In genomic region chr6:35363293-35363750, GRCh38 we compare ENCODE assay signal across 10 cellular contexts. TPM values are rescaled to one million over a fixed set of nuclear protein-coding genes. Genes with fewer than 3 reads are reported as not detected.
A peak's percentile ranks its signal among the peaks of the same experiment; 100 is the strongest.
DNase-seq lines count a peak whose midpoint lies in the region; TF ChIP-seq lines count a peak whose summit lies in the region.
"Had no signal": no experiment of that assay in that cellular context is flagged by ENCODE, and none has a peak within 500 bp of the region (broad histone marks: within the 10 kb centered on the region; RNA-seq: fewer than 3 reads in every experiment).

No MANE protein-coding gene starts in this region.

- H3K9me3 Mint-ChIP-seq in neural progenitor cell, result no peaks in the 10 kb centered on the region
- H3K9me3 Mint-ChIP-seq in activated CD4-positive, alpha-beta memory T cell treated with anti-CD3 and anti-CD28 coated beads, Interleukin-2, amount 10 ng/mL, durations not matched to agents 7 days and 5 days, result no peaks in the 10 kb centered on the region

- peak overlapping the region; percentile 26 for H3K27ac ChIP-seq in ectodermal cell (ENCODE audit: insufficient read depth, low read depth, low read length, poor library complexity, severe bottlenecking)
- peak overlapping the region; percentile 13 for H3K27ac ChIP-seq in neural progenitor cell
- H3K27ac ChIP-seq in esophagus muscularis mucosa (replicated peaks in 1 of 4), result no peak overlapping the region
- H3K27ac ChIP-seq: pancreas had no signal

- TF ChIP-seq POLR2A in esophagus muscularis mucosa (IDR thresholded peaks at IDR 0.05; ENCODE audit: low read depth), result no peak

- peak overlapping the region; percentile 70 for H3K27ac Mint-ChIP-seq in neural progenitor cell
- H3K27ac Mint-ChIP-seq in activated CD4-positive, alpha-beta memory T cell treated with anti-CD3 and anti-CD28 coated beads, Interleukin-2, amount 10 ng/mL, durations not matched to agents 7 days and 5 days, result no peak overlapping the region

- H3K4me1 Mint-ChIP-seq in neural progenitor cell, result peaks cover 40% of the 10 kb centered on the region
- H3K4me1 Mint-ChIP-seq in activated CD4-positive, alpha-beta memory T cell treated with anti-CD3 and anti-CD28 coated beads, Interleukin-2, amount 10 ng/mL, durations not matched to agents 7 days and 5 days, result peaks cover 32% of the 10 kb centered on the region

- no peak overlapping the region for H2AFZ ChIP-seq in neural progenitor cell (replicated peaks)

- H3K27me3 ChIP-seq in ectodermal cell (ENCODE audit: control insufficient read depth, insufficient read depth, low read length, poor library complexity, severe bottlenecking) (no peaks in the 10 kb centered on the region), neural progenitor cell (no peaks in the 10 kb centered on the region), esophagus muscularis mucosa (no peaks in the 10 kb centered on the region)
- H3K27me3 ChIP-seq: pancreas had no signal

- H3K9ac ChIP-seq in neural progenitor cell, result no peak overlapping the region

- TF ChIP-seq CTCF in neural progenitor cell (IDR thresholded peaks at IDR 0.05) (no peak), esophagus muscularis mucosa (IDR thresholded peaks at IDR 0.05) (no peak)

- H3K4me1 ChIP-seq in ectodermal cell (ENCODE audit: control insufficient read depth, insufficient read depth, low read length), result peaks cover 11% of the 10 kb centered on the region
- H3K4me1 ChIP-seq in neural progenitor cell, result peaks cover 23% of the 10 kb centered on the region
- peaks cover 37 to 50% (median 42%) of the 10 kb centered on the region in 4 donors for H3K4me1 ChIP-seq in esophagus muscularis mucosa

- DNase-seq in EH (ENCODE audit: low read depth) (peak; percentile 75), NCI-H2107 treated with DMSO at 0.1 percent for 48 hours (lab: John Stamatoyannopoulos, UW; ENCODE audit: unreplicated experiment) (peak; percentile 78), neural progenitor cell (ENCODE audit: low spot score) (peak; percentile 21), mucosa of gallbladder (ENCODE audit: low spot score) (no peak), NCI-H187 treated with DMSO at 0.1 percent for 48 hours (lab: John Stamatoyannopoulos, UW) (no peak), esophagus muscularis mucosa (ENCODE audit: extremely low spot score) (no peak)
- DNase-seq in activated CD4-positive, alpha-beta memory T cell treated with anti-CD3 and anti-CD28 coated beads, Interleukin-2, amount 10 ng/mL, durations not matched to agents 7 days and 5 days, result no peak
- DNase-seq: GOT3, pancreas had no signal

- H3F3A ChIP-seq in neural progenitor cell (ENCODE audit: low read depth), result no peaks in the 10 kb centered on the region

- WGBS in ectodermal cell, 2 experiments, result 86 to 87% methylated on average over 10 of the region's 10 CpGs
- WGBS in esophagus muscularis mucosa, result 67% methylated on average over 10 of the region's 10 CpGs

- TF ChIP-seq EP300 in esophagus muscularis mucosa (IDR thresholded peaks at IDR 0.05), result no peak

- H3K9me3 ChIP-seq in ectodermal cell (ENCODE audit: control insufficient read depth, low read length) (no peaks in the 10 kb centered on the region), neural progenitor cell (ENCODE audit: low read depth) (no peaks in the 10 kb centered on the region), esophagus muscularis mucosa (no peaks in the 10 kb centered on the region)
- H3K9me3 ChIP-seq: pancreas had no signal

- no peaks in the 10 kb centered on the region for H3K79me2 ChIP-seq in neural progenitor cell (ENCODE audit: low read depth)

- peaks cover 3% of the 10 kb centered on the region for H3K36me3 Mint-ChIP-seq in neural progenitor cell
- H3K36me3 Mint-ChIP-seq in activated CD4-positive, alpha-beta memory T cell treated with anti-CD3 and anti-CD28 coated beads, Interleukin-2, amount 10 ng/mL, durations not matched to agents 7 days and 5 days (ENCODE audit: low read depth), result peaks cover 22% of the 10 kb centered on the region

- intact Hi-C loops in esophagus muscularis mucosa (cut with DNase I), result no loop called here

- H4K20me1 ChIP-seq in neural progenitor cell (ENCODE audit: low read depth), result no peaks in the 10 kb centered on the region

- H3K4me3 Mint-ChIP-seq in neural progenitor cell, result no peak overlapping the region
- H3K4me3 Mint-ChIP-seq in activated CD4-positive, alpha-beta memory T cell treated with anti-CD3 and anti-CD28 coated beads, Interleukin-2, amount 10 ng/mL, durations not matched to agents 7 days and 5 days, result no peak overlapping the region

- H3K4me3 ChIP-seq in ectodermal cell (ENCODE audit: insufficient read depth, low read depth, low read length) (no peak overlapping the region), neural progenitor cell (no peak overlapping the region), esophagus muscularis mucosa (no peak overlapping the region)
- H3K4me3 ChIP-seq: pancreas had no signal

- H3K36me3 ChIP-seq in ectodermal cell (ENCODE audit: control insufficient read depth, insufficient read depth, low read length), result no peaks in the 10 kb centered on the region
- no peaks in the 10 kb centered on the region for H3K36me3 ChIP-seq in neural progenitor cell
- H3K36me3 ChIP-seq in esophagus muscularis mucosa, result peaks cover 0 to 4% (median 0%) of the 10 kb centered on the region in 4 donors
- H3K36me3 ChIP-seq: pancreas had no signal

- H3K4me2 ChIP-seq in neural progenitor cell, result no peak overlapping the region

- POLR2A ChIA-PET in activated CD4-positive, alpha-beta memory T cell treated with anti-CD3 and anti-CD28 coated beads, Interleukin-2, amount 10 ng/mL, durations not matched to agents 7 days and 5 days (lab: Charles Lee), result interaction anchor here (1.2 kb wide), 1 partner anchor 65 kb away, joined by 3 read pairs; no protein-coding TSS in a partner anchor

- CTCF ChIA-PET in activated CD4-positive, alpha-beta memory T cell treated with anti-CD3 and anti-CD28 coated beads, Interleukin-2, amount 10 ng/mL, durations not matched to agents 7 days and 5 days (lab: Charles Lee), result no interaction called here

- peaks cover 3% of the 10 kb centered on the region for H3K27me3 Mint-ChIP-seq in neural progenitor cell (ENCODE audit: insufficient read depth, low read depth)
- no peaks in the 10 kb centered on the region for H3K27me3 Mint-ChIP-seq in activated CD4-positive, alpha-beta memory T cell treated with anti-CD3 and anti-CD28 coated beads, Interleukin-2, amount 10 ng/mL, durations not matched to agents 7 days and 5 days

RNA-seq across cellular contexts. Expression of gene PPARD, which starts 21.0 kb away (rescaled TPM):
- polyA plus RNA-seq in ectodermal cell (2013, experiment 1 of 4), result 17.6 TPM
- polyA plus RNA-seq in ectodermal cell (2013, experiment 2 of 4), result 16.3 TPM
- polyA plus RNA-seq in ectodermal cell (2013, experiment 3 of 4), result 14.4 TPM
- 15.0 TPM for polyA plus RNA-seq in ectodermal cell (2013, experiment 4 of 4)
- 4.9 and 8.2 TPM in 2 replicates for total RNA-seq in neural progenitor cell (ENCODE audit: low replicate concordance)
- 27.9 TPM for total RNA-seq in mucosa of gallbladder
- total RNA-seq in activated CD4-positive, alpha-beta memory T cell treated with anti-CD3 and anti-CD28 coated beads, Interleukin-2, amount 10 ng/mL, durations not matched to agents 7 days and 5 days, result 10 to 100 TPM; 23.1 to 23.4 TPM
- 10 to 100 TPM; 10.8 to 22.4 (median 16.0) TPM for total RNA-seq in esophagus muscularis mucosa

Comparison
In these comparisons a context has a peak if more than half of its experiments do, and no peak if none do; other contexts are left out.
1. DNase-seq: peak in EH (single experiment), NCI-H2107 treated with DMSO at 0.1 percent for 48 hours (single experiment) and neural progenitor cell (single experiment); none in mucosa of gallbladder (single experiment), NCI-H187 treated with DMSO at 0.1 percent for 48 hours (single experiment), activated CD4-positive, alpha-beta memory T cell treated with anti-CD3 and anti-CD28 coated beads, Interleukin-2, amount 10 ng/mL, durations not matched to agents 7 days and 5 days (single experiment) and esophagus muscularis mucosa (single experiment).
2. H3K27ac ChIP-seq: peak in ectodermal cell (single experiment) and neural progenitor cell (single experiment); none in esophagus muscularis mucosa (0 of 4).